20 cellular contexts compared by ENCODE assay signal in the genomic region with DNA sequence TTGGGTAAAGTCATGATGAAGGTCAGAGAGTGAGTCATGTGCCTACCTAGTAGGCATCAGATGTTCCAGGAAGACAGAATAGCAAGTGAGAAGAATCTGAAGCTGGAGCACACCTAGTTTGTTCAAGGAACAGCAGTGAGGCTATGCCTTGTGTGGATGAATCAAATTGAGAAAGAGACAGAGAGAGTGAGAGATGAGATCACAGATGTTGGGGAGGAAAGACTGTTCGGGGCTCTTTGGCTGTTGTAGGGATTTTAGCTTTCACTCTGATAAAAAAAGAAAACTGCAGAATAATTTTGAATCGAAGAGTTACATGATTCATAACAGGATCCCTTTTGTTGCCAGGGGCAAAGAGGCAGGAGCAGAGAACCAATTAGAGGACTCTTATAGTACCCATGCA. TPM values are rescaled to one million over a fixed set of nuclear protein-coding genes. Genes with fewer than 3 reads are reported as not detected.
DNase-seq lines count a peak whose midpoint lies in the region; ATAC-seq, FAIRE-seq and TF ChIP-seq lines count a peak whose summit lies in the region.
"Had no signal": no experiment of that assay in that cellular context is flagged by ENCODE, and none has a peak within 500 bp of the region (broad histone marks: within the 10 kb centered on the region; RNA-seq: fewer than 3 reads in every experiment).

No MANE protein-coding gene starts in this region.

- no peaks in the 10 kb centered on the region for H3K36me3 ChIP-seq in effector memory CD4-positive, alpha-beta T cell (ENCODE audit: control insufficient read depth, insufficient read depth, low read length)
- H3K36me3 ChIP-seq: esophagus squamous epithelium, heart left ventricle, suprapubic skin had no signal

- no peak overlapping the region for H3K27ac ChIP-seq in effector memory CD4-positive, alpha-beta T cell (ENCODE audit: insufficient read depth, low read length, poor library complexity, severe bottlenecking)
- H3K27ac ChIP-seq: esophagus squamous epithelium, heart left ventricle, SK-N-MC, suprapubic skin had no signal

- peaks cover 0 to 10% of the 10 kb centered on the region in 2 donors for H3K4me1 Mint-ChIP-seq in natural killer cell treated with Interleukin-12 subunit alpha and Interleukin-12 subunit beta and Interleukin-15 and Interleukin-18, amount 100 ng/mL, for 72 hours (ENCODE audit: low read depth in 2 of 2)
- H3K4me1 Mint-ChIP-seq in natural killer cell: no peaks in the 10 kb centered on the region
- peaks cover 20% of the 10 kb centered on the region for H3K4me1 Mint-ChIP-seq in stimulated activated naive CD8-positive, alpha-beta T cell treated with anti-CD3 and anti-CD28 coated beads, Interleukin-15, Interleukin-2, amounts not matched to agents 100 ng/mL and 50 ng/mL, for 24 hours (ENCODE audit: low read depth)

- TF ChIP-seq POLR2A in H54 (IDR thresholded peaks at IDR 0.05; ENCODE audit: low read depth, low read length): no peak

- H3K4me3 Mint-ChIP-seq in natural killer cell treated with Interleukin-12 subunit alpha and Interleukin-12 subunit beta and Interleukin-15 and Interleukin-18, amount 100 ng/mL, for 72 hours: no peak overlapping the region
- H3K4me3 Mint-ChIP-seq in natural killer cell: no peak overlapping the region
- no peak overlapping the region for H3K4me3 Mint-ChIP-seq in stimulated activated naive CD8-positive, alpha-beta T cell treated with anti-CD3 and anti-CD28 coated beads, Interleukin-15, Interleukin-2, amounts not matched to agents 100 ng/mL and 50 ng/mL, for 24 hours

- H3K9me3 ChIP-seq in effector memory CD4-positive, alpha-beta T cell (ENCODE audit: control insufficient read depth, low read length): no peaks in the 10 kb centered on the region
- H3K9me3 ChIP-seq: esophagus squamous epithelium, heart left ventricle, suprapubic skin had no signal

- H3K4me3 ChIP-seq in effector memory CD4-positive, alpha-beta T cell (ENCODE audit: insufficient read depth, low read depth, low read length, poor library complexity, severe bottlenecking): no peak overlapping the region
- H3K4me3 ChIP-seq: esophagus squamous epithelium, heart left ventricle, SK-N-MC, suprapubic skin had no signal

- no peak overlapping the region for H3K27ac Mint-ChIP-seq in natural killer cell treated with Interleukin-12 subunit alpha and Interleukin-12 subunit beta and Interleukin-15 and Interleukin-18, amount 100 ng/mL, for 72 hours
- H3K27ac Mint-ChIP-seq in natural killer cell: no peak overlapping the region
- H3K27ac Mint-ChIP-seq in activated naive CD4-positive, alpha-beta T cell treated with anti-CD3 and anti-CD28 coated beads, Interleukin-2, amount 50 U/mL, for 72 hours: peak overlapping the region in 1 of 2 donors; percentile 46
- peak overlapping the region; percentile 13 for H3K27ac Mint-ChIP-seq in stimulated activated naive CD8-positive, alpha-beta T cell treated with anti-CD3 and anti-CD28 coated beads, Interleukin-15, Interleukin-2, amounts not matched to agents 100 ng/mL and 50 ng/mL, for 24 hours

- no peaks in the 10 kb centered on the region for H3K4me1 ChIP-seq in effector memory CD4-positive, alpha-beta T cell (ENCODE audit: control insufficient read depth, insufficient read depth, low read length, poor library complexity, severe bottlenecking)
- H3K4me1 ChIP-seq: esophagus squamous epithelium, heart left ventricle, suprapubic skin had no signal

- FAIRE-seq in H54 (lab: Jason Lieb, UNC): peak; percentile 60
- FAIRE-seq: astrocyte, H1, kidney had no signal

- TF ChIP-seq CTCF in natural killer cell (IDR thresholded peaks at IDR 0.05): no peak

- H3K27me3 ChIP-seq in effector memory CD4-positive, alpha-beta T cell (replicated peaks; ENCODE audit: control insufficient read depth, insufficient read depth, low read length, poor library complexity, severe bottlenecking): no peaks in the 10 kb centered on the region
- H3K27me3 ChIP-seq: esophagus squamous epithelium had no signal

- no peak for DNase-seq in natural killer cell treated with Interleukin-12 subunit alpha and Interleukin-12 subunit beta and Interleukin-15 and Interleukin-18, amount 100 ng/mL, for 72 hours (ENCODE audit: low spot score)
- no peak for DNase-seq in natural killer cell
- DNase-seq in H54 (ENCODE audit: insufficient read length, low spot score): no peak
- peak in 1 of 2 donors; percentile 22 for DNase-seq in activated naive CD4-positive, alpha-beta T cell treated with anti-CD3 and anti-CD28 coated beads, Interleukin-2, amount 50 U/mL, for 72 hours (ENCODE audit: low spot score in 2 of 2)
- DNase-seq in effector memory CD4-positive, alpha-beta T cell: no peak
- no peak for DNase-seq in activated gamma-delta T cell (lab: John Stamatoyannopoulos, UW)
- DNase-seq in DMS153 (lab: John Stamatoyannopoulos, UW): no peak
- DNase-seq: AML-193, esophagus squamous epithelium, heart left ventricle, Kasumi-1, kidney, NCI-H1436 treated with DMSO at 0.1 percent for 48 hours, OCI-M1 had no signal

- peak; percentile 66 to 94 for ATAC-seq in natural killer cell treated with Interleukin-12 subunit alpha and Interleukin-12 subunit beta and Interleukin-15 and Interleukin-18, amount 100 ng/mL, for 72 hours
- no peak for ATAC-seq in natural killer cell
- ATAC-seq in activated naive CD4-positive, alpha-beta T cell treated with anti-CD3 and anti-CD28 coated beads, Interleukin-2, amount 50 U/mL, for 72 hours: peak; percentile 97 to 99
- ATAC-seq: heart left ventricle, sciatic nerve had no signal

- H3K27me3 Mint-ChIP-seq in natural killer cell treated with Interleukin-12 subunit alpha and Interleukin-12 subunit beta and Interleukin-15 and Interleukin-18, amount 100 ng/mL, for 72 hours: peaks cover 13 to 20% of the 10 kb centered on the region in 2 donors
- H3K27me3 Mint-ChIP-seq in natural killer cell (ENCODE audit: low read depth in 2 of 2): peaks cover 0 to 6% of the 10 kb centered on the region in 2 donors
- H3K27me3 Mint-ChIP-seq in stimulated activated naive CD8-positive, alpha-beta T cell treated with anti-CD3 and anti-CD28 coated beads, Interleukin-15, Interleukin-2, amounts not matched to agents 100 ng/mL and 50 ng/mL, for 24 hours: peaks cover 14% of the 10 kb centered on the region

- no peaks in the 10 kb centered on the region for H3K36me3 Mint-ChIP-seq in natural killer cell treated with Interleukin-12 subunit alpha and Interleukin-12 subunit beta and Interleukin-15 and Interleukin-18, amount 100 ng/mL, for 72 hours
- no peaks in the 10 kb centered on the region for H3K36me3 Mint-ChIP-seq in natural killer cell
- no peaks in the 10 kb centered on the region for H3K36me3 Mint-ChIP-seq in activated naive CD4-positive, alpha-beta T cell treated with anti-CD3 and anti-CD28 coated beads, Interleukin-2, amount 50 U/mL, for 72 hours
- H3K36me3 Mint-ChIP-seq in stimulated activated naive CD8-positive, alpha-beta T cell treated with anti-CD3 and anti-CD28 coated beads, Interleukin-15, Interleukin-2, amounts not matched to agents 100 ng/mL and 50 ng/mL, for 24 hours (ENCODE audit: low read depth): no peaks in the 10 kb centered on the region

- H3K9me3 Mint-ChIP-seq in natural killer cell treated with Interleukin-12 subunit alpha and Interleukin-12 subunit beta and Interleukin-15 and Interleukin-18, amount 100 ng/mL, for 72 hours: no peaks in the 10 kb centered on the region
- no peaks in the 10 kb centered on the region for H3K9me3 Mint-ChIP-seq in natural killer cell
- no peaks in the 10 kb centered on the region for H3K9me3 Mint-ChIP-seq in activated naive CD4-positive, alpha-beta T cell treated with anti-CD3 and anti-CD28 coated beads, Interleukin-2, amount 50 U/mL, for 72 hours
- H3K9me3 Mint-ChIP-seq in stimulated activated naive CD8-positive, alpha-beta T cell treated with anti-CD3 and anti-CD28 coated beads, Interleukin-15, Interleukin-2, amounts not matched to agents 100 ng/mL and 50 ng/mL, for 24 hours: no peaks in the 10 kb centered on the region

- intact Hi-C loops in natural killer cell (cut with micrococcal nuclease): no loop called here

RNA-seq across cellular contexts. Expression of gene LIPF, which starts 6.3 kb away (rescaled TPM):
- total RNA-seq in natural killer cell treated with Interleukin-12 subunit alpha and Interleukin-12 subunit beta and Interleukin-15 and Interleukin-18, amount 100 ng/mL, for 72 hours: not detected
- not detected for total RNA-seq in natural killer cell
- total RNA-seq in activated naive CD4-positive, alpha-beta T cell treated with anti-CD3 and anti-CD28 coated beads, Interleukin-2, amount 50 U/mL, for 72 hours: not detected
- total RNA-seq: astrocyte, H1, heart left ventricle, kidney, sciatic nerve, suprapubic skin had no signal

RNA-seq across cellular contexts. Expression of gene LIPK, which starts 35.6 kb away (rescaled TPM):
- total RNA-seq in natural killer cell treated with Interleukin-12 subunit alpha and Interleukin-12 subunit beta and Interleukin-15 and Interleukin-18, amount 100 ng/mL, for 72 hours: not detected
- not detected for total RNA-seq in natural killer cell
- total RNA-seq in activated naive CD4-positive, alpha-beta T cell treated with anti-CD3 and anti-CD28 coated beads, Interleukin-2, amount 50 U/mL, for 72 hours: not detected
- total RNA-seq: astrocyte, H1, heart left ventricle, kidney, sciatic nerve had no signal

Comparison
In these comparisons a context has a peak if more than half of its experiments do, and no peak if none do; other contexts are left out.
1. ATAC-seq: peak in natural killer cell treated with Interleukin-12 subunit alpha and Interleukin-12 subunit beta and Interleukin-15 and Interleukin-18, amount 100 ng/mL, for 72 hours (2 of 2) and activated naive CD4-positive, alpha-beta T cell treated with anti-CD3 and anti-CD28 coated beads, Interleukin-2, amount 50 U/mL, for 72 hours (2 of 2); none in natural killer cell (0 of 3).